Comparison of ENCODE assay signal across 12 cellular contexts in genomic region chr6:41723936-41724637, GRCh38. TPM values are rescaled to one million over a fixed set of nuclear protein-coding genes. Genes with fewer than 3 reads are reported as not detected.
DNase-seq lines count a peak whose midpoint lies in the region; ATAC-seq, FAIRE-seq and TF ChIP-seq lines count a peak whose summit lies in the region.
"Had no signal": no experiment of that assay in that cellular context is flagged by ENCODE, and none has a peak within 500 bp of the region (broad histone marks: within the 10 kb centered on the region; RNA-seq: fewer than 3 reads in every experiment).

No MANE protein-coding gene starts in this region.

- no peaks in the 10 kb centered on the region for H3K9me3 Mint-ChIP-seq in neural crest cell

- H3K27ac ChIP-seq in C4-2B: 0 out of 2 replicates have a peak overlapping the region, but pooled peaks have one; percentile 2
- peak overlapping the region; percentile 75 for H3K27ac ChIP-seq in cingulate gyrus (ENCODE audit: low read depth, low read length)

- no peak overlapping the region for H3K4me3 Mint-ChIP-seq in neural crest cell

- ATAC-seq in HG03280 (IDR thresholded peaks at IDR 0.05; ENCODE audit: unreplicated experiment) (peak; percentile 2), GM19035 (IDR thresholded peaks at IDR 0.05; ENCODE audit: unreplicated experiment) (no peak)

- no peak for DNase-seq in neural crest cell (ENCODE audit: low read depth, low spot score)
- DNase-seq in stimulated activated CD4-positive, alpha-beta T cell treated with anti-CD3 and anti-CD28 coated beads, Interleukin-4, amount 100 ng/mL, for 4 hours: no peak
- no peak for DNase-seq in NCI-H146 treated with DMSO at 0.1 percent for 48 hours (lab: John Stamatoyannopoulos, UW; ENCODE audit: unreplicated experiment)
- DNase-seq in urothelium cell line (ENCODE audit: low spot score): no peak
- DNase-seq: COR-L47; effector memory CD4-positive, alpha-beta T cell had no signal

- H3K27me3 Mint-ChIP-seq in neural crest cell (ENCODE audit: low read depth): no peaks in the 10 kb centered on the region

- no peak for FAIRE-seq in urothelium cell line (lab: Jason Lieb, UNC)

- TF ChIP-seq CTCF in C4-2B (conservative IDR thresholded peaks at IDR 0.05) (no peak), neural crest cell (conservative IDR thresholded peaks at IDR 0.05) (no peak)

- no peaks in the 10 kb centered on the region for H3K36me3 Mint-ChIP-seq in neural crest cell (ENCODE audit: low read depth)

- H3K27ac Mint-ChIP-seq in neural crest cell (ENCODE audit: unreplicated experiment): peak overlapping the region; percentile 13

- peaks cover 14% of the 10 kb centered on the region for H3K4me1 Mint-ChIP-seq in neural crest cell

RNA-seq across cellular contexts. Expression of gene TFEB, which starts 11.3 kb away (rescaled TPM):
- total RNA-seq in neural crest cell: 1.1 and 1.3 TPM in 2 replicates

RNA-seq across cellular contexts. Expression of gene PGC, which starts 23.1 kb away (rescaled TPM):
- total RNA-seq in neural crest cell: not detected in 2 replicates
- total RNA-seq: HT1080, mucosa of descending colon had no signal

RNA-seq across cellular contexts. Expression of gene FRS3, which starts 55.6 kb away (rescaled TPM):
- 6.8 and 7.1 TPM in 2 replicates for total RNA-seq in neural crest cell

RNA-seq across cellular contexts. Expression of gene PRICKLE4, which starts 56.5 kb away (rescaled TPM):
- 2.9 and 4.1 TPM in 2 replicates for total RNA-seq in neural crest cell
